In genomic region chr22:22755778-22756100, GRCh38 we compare ENCODE assay signal across 22 cellular contexts.
"Had no signal": no experiment of that assay in that cellular context is flagged by ENCODE, and none has a peak within 500 bp of the region (broad histone marks: within the 10 kb centered on the region; RNA-seq: fewer than 3 reads in every experiment).

No MANE protein-coding gene starts in this region.

- H3K27ac ChIP-seq: body of pancreas, colonic mucosa, ovary, psoas muscle had no signal

- H3K27me3 Mint-ChIP-seq: activated CD4-positive, alpha-beta T cell treated with anti-CD3 and anti-CD28 coated beads, Interleukin-2, amount 10 ng/mL, durations not matched to agents 7 days and 5 days; activated naive CD8-positive, alpha-beta T cell; stimulated activated memory B cell treated with anti-CD40 and anti-IgM and Interleukin-4, amounts not matched to agents 10 μg/mL and 1 μg/mL and 100 μg/mL, for 72 hours had no signal

- ATAC-seq: activated CD8-positive, alpha-beta T cell treated with anti-CD3 and anti-CD28 coated beads, Interleukin-2, amount 10 ng/mL, durations not matched to agents 7 days and 5 days; body of pancreas; left lobe of liver; psoas muscle; right cardiac atrium; stimulated activated memory B cell treated with anti-CD40 and anti-IgM and Interleukin-4, amounts not matched to agents 10 μg/mL and 1 μg/mL and 100 μg/mL, for 72 hours had no signal

- H3K4me1 Mint-ChIP-seq: neural crest cell had no signal

- H3K27me3 ChIP-seq: body of pancreas, colonic mucosa, ovary had no signal

- DNase-seq: activated CD4-positive, alpha-beta T cell treated with anti-CD3 and anti-CD28 coated beads, Interleukin-2, amount 10 ng/mL, durations not matched to agents 7 days and 5 days; activated CD4-positive, CD25-positive, alpha-beta regulatory T cell; activated CD8-positive, alpha-beta T cell treated with anti-CD3 and anti-CD28 coated beads, Interleukin-2, amount 10 ng/mL, durations not matched to agents 7 days and 5 days; activated gamma-delta T cell treated with Interleukin-2 at 50 U/mL for 16 hours; amygdala; body of pancreas; caudate nucleus; colonic mucosa; erythroblast; foreskin melanocyte; glutamatergic neuron; hippocampal formation; midbrain; ovary; psoas muscle; right cardiac atrium; T1000 had no signal

- H3K36me3 ChIP-seq: colonic mucosa, ovary had no signal

- H3K36me3 Mint-ChIP-seq: activated naive CD8-positive, alpha-beta T cell; stimulated activated memory B cell treated with anti-CD40 and anti-IgM and Interleukin-4, amounts not matched to agents 10 μg/mL and 1 μg/mL and 100 μg/mL, for 72 hours had no signal

- H3K4me1 ChIP-seq: colonic mucosa, psoas muscle had no signal

- H3K9me3 ChIP-seq: body of pancreas, colonic mucosa, ovary, psoas muscle had no signal

- H3K27ac Mint-ChIP-seq: activated CD4-positive, alpha-beta T cell treated with anti-CD3 and anti-CD28 coated beads, Interleukin-2, amount 10 ng/mL, durations not matched to agents 7 days and 5 days; activated CD8-positive, alpha-beta T cell treated with anti-CD3 and anti-CD28 coated beads, Interleukin-2, amount 10 ng/mL, durations not matched to agents 7 days and 5 days; activated naive CD8-positive, alpha-beta T cell; stimulated activated memory B cell treated with anti-CD40 and anti-IgM and Interleukin-4, amounts not matched to agents 10 μg/mL and 1 μg/mL and 100 μg/mL, for 72 hours had no signal

- H3K4me3 ChIP-seq: body of pancreas, colonic mucosa, lung, ovary, psoas muscle had no signal

- H3K9me3 Mint-ChIP-seq: activated CD4-positive, alpha-beta T cell treated with anti-CD3 and anti-CD28 coated beads, Interleukin-2, amount 10 ng/mL, durations not matched to agents 7 days and 5 days; neural crest cell; stimulated activated memory B cell treated with anti-CD40 and anti-IgM and Interleukin-4, amounts not matched to agents 10 μg/mL and 1 μg/mL and 100 μg/mL, for 72 hours had no signal

- H3K4me3 Mint-ChIP-seq: activated CD4-positive, alpha-beta T cell treated with anti-CD3 and anti-CD28 coated beads, Interleukin-2, amount 10 ng/mL, durations not matched to agents 7 days and 5 days; activated CD8-positive, alpha-beta T cell treated with anti-CD3 and anti-CD28 coated beads, Interleukin-2, amount 10 ng/mL, durations not matched to agents 7 days and 5 days; activated naive CD8-positive, alpha-beta T cell; neural crest cell; stimulated activated memory B cell treated with anti-CD40 and anti-IgM and Interleukin-4, amounts not matched to agents 10 μg/mL and 1 μg/mL and 100 μg/mL, for 72 hours had no signal
